In genomic region chr10:44978570-44979280, GRCh38 we compare ENCODE assay signal across 1 cellular context.
TF ChIP-seq lines count a peak whose summit lies in the region.

A gene with protein sequence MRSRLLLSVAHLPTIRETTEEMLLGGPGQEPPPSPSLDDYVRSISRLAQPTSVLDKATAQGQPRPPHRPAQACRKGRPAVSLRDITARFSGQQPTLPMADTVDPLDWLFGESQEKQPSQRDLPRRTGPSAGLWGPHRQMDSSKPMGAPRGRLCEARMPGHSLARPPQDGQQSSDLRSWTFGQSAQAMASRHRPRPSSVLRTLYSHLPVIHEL (minus strand): TSS chr10:44978809. CDS start chr10:44978030, 779 bp downstream.

TF ChIP-seq in HepG2, 621 proteins besides CTCF, POLR2A, EP300 and RAD21 (continued from another document and continues in another):
- TF ChIP-seq ZNF614 (CRISPR knock-in tag; IDR thresholded peaks at IDR 0.05; ENCODE audit: borderline replicate concordance) (no peak; the same call in 1 of the 2 replicates), MAX (IDR thresholded peaks at IDR 0.05) (no peak; the same call in 1 of the 2 replicates), PAF1 (CRISPR knock-in tag; IDR thresholded peaks at IDR 0.05) (peak; percentile 100), HMGA1 (CRISPR knock-in tag; conservative IDR thresholded peaks at IDR 0.05) (no peak), HCFC1 (IDR thresholded peaks at IDR 0.05; ENCODE audit: low read depth, low read length) (peak; percentile 41; the same call in 1 of the 2 replicates), MZF1 (CRISPR knock-in tag; IDR thresholded peaks at IDR 0.05; ENCODE audit: borderline replicate concordance) (no peak), ATM (IDR thresholded peaks at IDR 0.05; ENCODE audit: borderline replicate concordance) (no peak), MIXL1 (CRISPR knock-in tag; IDR thresholded peaks at IDR 0.05) (peak; percentile 71), ZNF687 (CRISPR knock-in tag; IDR thresholded peaks at IDR 0.05) (peak; percentile 86), BORCS8-MEF2B (CRISPR knock-in tag; IDR thresholded peaks at IDR 0.05) (peak; percentile 71), JUND (CRISPR knock-in tag; IDR thresholded peaks at IDR 0.05) (no peak), PHB2 (IDR thresholded peaks at IDR 0.05; ENCODE audit: partially characterized antibody) (no peak), GATA4 (IDR thresholded peaks at IDR 0.05; ENCODE audit: borderline replicate concordance, low read depth) (peak; percentile 98), ZNF619 (CRISPR knock-in tag; IDR thresholded peaks at IDR 0.05) (peak; percentile 93), ZNF557 (CRISPR knock-in tag; IDR thresholded peaks at IDR 0.05) (peak; percentile 94; the same call in 1 of the 2 replicates), IKZF1 (IDR thresholded peaks at IDR 0.05) (no peak), ZNF335 (CRISPR knock-in tag; IDR thresholded peaks at IDR 0.05) (peak; percentile 94), ZFP36 (IDR thresholded peaks at IDR 0.05; ENCODE audit: borderline replicate concordance, low read depth, low read length, partially characterized antibody) (peak; percentile 46), ZNF768 (CRISPR knock-in tag; IDR thresholded peaks at IDR 0.05) (peak; percentile 74; the same call in 1 of the 2 replicates), SMAD1 (CRISPR knock-in tag; IDR thresholded peaks at IDR 0.05; ENCODE audit: borderline replicate concordance, low read depth) (peak; percentile 89), ZBTB2 (CRISPR knock-in tag; IDR thresholded peaks at IDR 0.05; ENCODE audit: low read depth) (no peak), ZSCAN12 (CRISPR knock-in tag; IDR thresholded peaks at IDR 0.05) (no peak), ZNF30 (CRISPR knock-in tag; IDR thresholded peaks at IDR 0.05) (no peak), HOMEZ (CRISPR knock-in tag; IDR thresholded peaks at IDR 0.05; ENCODE audit: low read depth) (peak; percentile 83), CEBPG (CRISPR knock-in tag; IDR thresholded peaks at IDR 0.05) (peak; percentile 38), ZNF878 (CRISPR knock-in tag; IDR thresholded peaks at IDR 0.05) (peak; percentile 96), HOXA5 (CRISPR knock-in tag; IDR thresholded peaks at IDR 0.05) (peak; percentile 100), ZNF510 (CRISPR knock-in tag; IDR thresholded peaks at IDR 0.05; ENCODE audit: low read depth) (0 out of 2 replicates have a peak, but pooled peaks have one; percentile 58), SRSF1 (optimal IDR thresholded peaks at IDR 0.05; ENCODE audit: low read depth, low read length) (peak; percentile 90), ZNF674 (CRISPR knock-in tag; IDR thresholded peaks at IDR 0.05; ENCODE audit: low read depth) (no peak), ZNF839 (CRISPR knock-in tag; IDR thresholded peaks at IDR 0.05; ENCODE audit: borderline replicate concordance) (no peak; the same call in 1 of the 2 replicates), ZNF33A (CRISPR knock-in tag; IDR thresholded peaks at IDR 0.05; ENCODE audit: borderline replicate concordance) (no peak), TBX2 (CRISPR knock-in tag; IDR thresholded peaks at IDR 0.05; ENCODE audit: borderline replicate concordance) (peak; percentile 98), FOXO1 (CRISPR knock-in tag; IDR thresholded peaks at IDR 0.05) (peak; percentile 99), HIVEP1 (CRISPR knock-in tag; IDR thresholded peaks at IDR 0.05) (no peak; the same call in 1 of the 2 replicates), NCOA5 (CRISPR knock-in tag; IDR thresholded peaks at IDR 0.05) (0 out of 2 replicates have a peak, but pooled peaks have one; percentile 1), ZNF280D (CRISPR knock-in tag; IDR thresholded peaks at IDR 0.05) (no peak; the same call in none of the 2 replicates), ZNF780A (CRISPR knock-in tag; IDR thresholded peaks at IDR 0.05) (no peak), TGIF2 (CRISPR knock-in tag; IDR thresholded peaks at IDR 0.05) (peak; percentile 82), ZNF235 (CRISPR knock-in tag; IDR thresholded peaks at IDR 0.05; ENCODE audit: borderline replicate concordance) (no peak), EZH2 (conservative IDR thresholded peaks at IDR 0.05; ENCODE audit: low read depth, low read length) (no peak), MBNL3 (CRISPR knock-in tag; conservative IDR thresholded peaks at IDR 0.05) (no peak), ZNF101 (CRISPR knock-in tag; IDR thresholded peaks at IDR 0.05; ENCODE audit: borderline replicate concordance, low read depth) (no peak), ERF (CRISPR knock-in tag; IDR thresholded peaks at IDR 0.05) (peak; percentile 90)
- TF ChIP-seq, protein P1, sequence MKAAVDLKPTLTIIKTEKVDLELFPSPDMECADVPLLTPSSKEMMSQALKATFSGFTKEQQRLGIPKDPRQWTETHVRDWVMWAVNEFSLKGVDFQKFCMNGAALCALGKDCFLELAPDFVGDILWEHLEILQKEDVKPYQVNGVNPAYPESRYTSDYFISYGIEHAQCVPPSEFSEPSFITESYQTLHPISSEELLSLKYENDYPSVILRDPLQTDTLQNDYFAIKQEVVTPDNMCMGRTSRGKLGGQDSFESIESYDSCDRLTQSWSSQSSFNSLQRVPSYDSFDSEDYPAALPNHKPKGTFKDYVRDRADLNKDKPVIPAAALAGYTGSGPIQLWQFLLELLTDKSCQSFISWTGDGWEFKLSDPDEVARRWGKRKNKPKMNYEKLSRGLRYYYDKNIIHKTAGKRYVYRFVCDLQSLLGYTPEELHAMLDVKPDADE (CRISPR knock-in tag; IDR thresholded peaks at IDR 0.05): 0 out of 2 replicates have a peak, but pooled peaks have one; percentile 26
- TF ChIP-seq, protein P2, sequence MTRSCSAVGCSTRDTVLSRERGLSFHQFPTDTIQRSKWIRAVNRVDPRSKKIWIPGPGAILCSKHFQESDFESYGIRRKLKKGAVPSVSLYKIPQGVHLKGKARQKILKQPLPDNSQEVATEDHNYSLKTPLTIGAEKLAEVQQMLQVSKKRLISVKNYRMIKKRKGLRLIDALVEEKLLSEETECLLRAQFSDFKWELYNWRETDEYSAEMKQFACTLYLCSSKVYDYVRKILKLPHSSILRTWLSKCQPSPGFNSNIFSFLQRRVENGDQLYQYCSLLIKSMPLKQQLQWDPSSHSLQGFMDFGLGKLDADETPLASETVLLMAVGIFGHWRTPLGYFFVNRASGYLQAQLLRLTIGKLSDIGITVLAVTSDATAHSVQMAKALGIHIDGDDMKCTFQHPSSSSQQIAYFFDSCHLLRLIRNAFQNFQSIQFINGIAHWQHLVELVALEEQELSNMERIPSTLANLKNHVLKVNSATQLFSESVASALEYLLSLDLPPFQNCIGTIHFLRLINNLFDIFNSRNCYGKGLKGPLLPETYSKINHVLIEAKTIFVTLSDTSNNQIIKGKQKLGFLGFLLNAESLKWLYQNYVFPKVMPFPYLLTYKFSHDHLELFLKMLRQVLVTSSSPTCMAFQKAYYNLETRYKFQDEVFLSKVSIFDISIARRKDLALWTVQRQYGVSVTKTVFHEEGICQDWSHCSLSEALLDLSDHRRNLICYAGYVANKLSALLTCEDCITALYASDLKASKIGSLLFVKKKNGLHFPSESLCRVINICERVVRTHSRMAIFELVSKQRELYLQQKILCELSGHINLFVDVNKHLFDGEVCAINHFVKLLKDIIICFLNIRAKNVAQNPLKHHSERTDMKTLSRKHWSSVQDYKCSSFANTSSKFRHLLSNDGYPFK (CRISPR knock-in tag; IDR thresholded peaks at IDR 0.05; ENCODE audit: borderline replicate concordance): peak; percentile 61; the same call in 1 of the 2 replicates
- TF ChIP-seq, protein P3, sequence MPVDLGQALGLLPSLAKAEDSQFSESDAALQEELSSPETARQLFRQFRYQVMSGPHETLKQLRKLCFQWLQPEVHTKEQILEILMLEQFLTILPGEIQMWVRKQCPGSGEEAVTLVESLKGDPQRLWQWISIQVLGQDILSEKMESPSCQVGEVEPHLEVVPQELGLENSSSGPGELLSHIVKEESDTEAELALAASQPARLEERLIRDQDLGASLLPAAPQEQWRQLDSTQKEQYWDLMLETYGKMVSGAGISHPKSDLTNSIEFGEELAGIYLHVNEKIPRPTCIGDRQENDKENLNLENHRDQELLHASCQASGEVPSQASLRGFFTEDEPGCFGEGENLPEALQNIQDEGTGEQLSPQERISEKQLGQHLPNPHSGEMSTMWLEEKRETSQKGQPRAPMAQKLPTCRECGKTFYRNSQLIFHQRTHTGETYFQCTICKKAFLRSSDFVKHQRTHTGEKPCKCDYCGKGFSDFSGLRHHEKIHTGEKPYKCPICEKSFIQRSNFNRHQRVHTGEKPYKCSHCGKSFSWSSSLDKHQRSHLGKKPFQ (CRISPR knock-in tag; IDR thresholded peaks at IDR 0.05; ENCODE audit: insufficient replicate concordance): no peak
- TF ChIP-seq, protein P4, sequence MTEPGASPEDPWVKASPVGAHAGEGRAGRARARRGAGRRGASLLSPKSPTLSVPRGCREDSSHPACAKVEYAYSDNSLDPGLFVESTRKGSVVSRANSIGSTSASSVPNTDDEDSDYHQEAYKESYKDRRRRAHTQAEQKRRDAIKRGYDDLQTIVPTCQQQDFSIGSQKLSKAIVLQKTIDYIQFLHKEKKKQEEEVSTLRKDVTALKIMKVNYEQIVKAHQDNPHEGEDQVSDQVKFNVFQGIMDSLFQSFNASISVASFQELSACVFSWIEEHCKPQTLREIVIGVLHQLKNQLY (CRISPR knock-in tag; IDR thresholded peaks at IDR 0.05): peak; percentile 72; the same call in 1 of the 2 replicates
